ENCODE assay signal across 2 cellular contexts in the genomic region with DNA sequence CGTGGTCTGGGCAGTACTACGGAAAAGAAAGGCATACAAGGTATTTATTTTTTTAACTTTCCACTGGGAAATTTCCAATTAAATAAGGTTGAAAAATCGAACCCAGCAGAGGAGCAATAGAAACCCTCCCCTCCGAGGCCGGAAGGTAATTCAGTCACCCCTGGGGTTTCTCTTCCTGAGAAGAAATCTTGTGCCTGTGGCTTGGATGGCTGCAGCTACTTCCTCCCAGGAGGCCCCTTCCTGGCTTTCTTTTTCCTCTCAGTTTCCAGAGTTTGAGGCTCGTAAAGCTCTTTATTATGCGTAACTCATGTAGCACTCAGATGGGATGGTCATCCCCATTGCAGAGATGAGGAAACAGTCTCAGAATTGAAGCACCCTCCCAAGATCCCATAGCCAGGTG.
TF ChIP-seq lines count a peak whose summit lies in the region.

No MANE protein-coding gene starts in this region.

TF ChIP-seq in GM23338, 12 proteins besides CTCF, POLR2A, EP300 and RAD21 (continued from another document):
- no peak for TF ChIP-seq EZH2phosphoT487 (IDR thresholded peaks at IDR 0.05; ENCODE audit: unreplicated experiment)

TF ChIP-seq in H1, 55 proteins besides CTCF, POLR2A, EP300 and RAD21 (continued from another document):
- TF ChIP-seq TEAD4 (IDR thresholded peaks at IDR 0.05; ENCODE audit: low read depth, low read length) (no peak), BCL11A (IDR thresholded peaks at IDR 0.05; ENCODE audit: low read depth in 2 of 2, low read length in 2 of 2) (no peak)
TF ChIP-seq in H1: peak in this region for 0.
